8 cellular contexts compared by ENCODE assay signal in genomic region chr3:141231101-141231922, GRCh38. TPM values are rescaled to one million over a fixed set of nuclear protein-coding genes. Genes with fewer than 3 reads are reported as not detected.
DNase-seq lines count a peak whose midpoint lies in the region; ATAC-seq lines count a peak whose summit lies in the region.

Gene PXYLP1, plus strand, starts transcription at chr3:141231825. Its CDS starts 28,351 bp downstream, at chr3:141260176.

- in situ Hi-C loops in Caki2 (cut with HindIII; ENCODE audit: low pct_unique_long_range_greater_than_20kb, low sequenced_read_pairs): no loop called here

- peak; percentile 97 for ATAC-seq in GM19467 (IDR thresholded peaks at IDR 0.05; ENCODE audit: unreplicated experiment)

- peak; percentile 91 for DNase-seq in Caki2 (ENCODE audit: low read depth)
- peak; percentile 86 for DNase-seq in HPDE6-E6E7 (ENCODE audit: extremely low spot score)
- DNase-seq in NOMO-1 treated with DMSO at 0.1 percent for 48 hours (lab: John Stamatoyannopoulos, UW; ENCODE audit: unreplicated experiment): peak; percentile 90
- peak; percentile 90 for DNase-seq in activated CD8-positive, alpha-beta memory T cell treated with anti-CD3 and anti-CD28 coated beads, Interleukin-2, amount 50 U/mL, for 4 hours
- DNase-seq in epidermal melanocyte (ENCODE audit: insufficient read length, low spot score): peak; percentile 80
- DNase-seq in mucosa of gallbladder (ENCODE audit: low spot score): peak; percentile 94
- peak; percentile 72 to 81 for DNase-seq in stimulated activated CD8-positive, alpha-beta memory T cell treated with anti-CD3 and anti-CD28 coated beads, Interleukin-4, amount 100 ng/mL, for 4 hours (ENCODE audit: low read depth in 2 of 2, low spot score in 1 of 2)

RNA-seq across cellular contexts. Expression of gene PXYLP1, which starts in this region (rescaled TPM):
- total RNA-seq in Caki2 (2014; rRNA removed; shearing (Covaris generic); ENCODE audit: low replicate concordance): 4.1 and 4.5 TPM in 2 replicates
- 14.1 TPM for total RNA-seq in mucosa of gallbladder

Comparison
In these comparisons a context has a peak if more than half of its experiments do, and no peak if none do; other contexts are left out.
1. Peak in every context shown above with its lines: DNase-seq and ATAC-seq.